In the genomic region with DNA sequence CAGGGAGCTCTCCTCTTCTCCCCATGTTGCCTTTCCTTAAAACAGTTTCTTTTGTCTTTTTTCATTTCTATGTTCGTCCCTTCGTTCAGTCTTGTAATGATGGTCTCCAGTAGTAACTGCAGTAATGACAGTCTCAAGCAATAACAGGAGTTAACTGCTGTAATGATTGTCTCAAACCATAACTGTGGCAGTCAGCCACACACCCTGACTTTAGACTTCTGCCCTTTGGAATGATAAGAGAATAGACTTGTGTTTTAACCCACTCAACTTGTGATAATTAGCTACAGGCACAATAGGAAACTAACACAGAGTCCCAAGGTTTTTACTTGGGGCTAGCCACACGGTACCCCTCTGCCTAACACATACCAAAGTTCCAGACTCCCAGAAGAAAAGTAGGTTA, we compare ENCODE assay signal across 18 cellular contexts. TPM values are rescaled to one million over a fixed set of nuclear protein-coding genes. Genes with fewer than 3 reads are reported as not detected.
DNase-seq lines count a peak whose midpoint lies in the region; ATAC-seq and TF ChIP-seq lines count a peak whose summit lies in the region.
"Had no signal": no experiment of that assay in that cellular context is flagged by ENCODE, and none has a peak within 500 bp of the region (broad histone marks: within the 10 kb centered on the region; RNA-seq: fewer than 3 reads in every experiment).

No MANE protein-coding gene starts in this region.

- H3F3A ChIP-seq in smooth muscle cell (ENCODE audit: low read depth), result no peaks in the 10 kb centered on the region

- peaks cover 37% of the 10 kb centered on the region for H3K4me1 Mint-ChIP-seq in CD14-positive monocyte

- 51% methylated on average over 3 of the region's 3 CpGs for WGBS in right cardiac atrium
- WGBS in smooth muscle cell (ENCODE audit: low lambda C conversion rate), result 67% methylated on average over 3 of the region's 3 CpGs

- H3K4me1 ChIP-seq in duodenal mucosa (ENCODE audit: control insufficient read depth in 1 of 2, insufficient read depth in 2 of 2, low read length in 2 of 2) (peaks cover 10 to 21% of the 10 kb centered on the region in 2 donors), right cardiac atrium (ENCODE audit: control insufficient read depth, insufficient read depth, low read length) (peaks cover 3% of the 10 kb centered on the region), mucosa of descending colon (ENCODE audit: low read depth) (peaks cover 13% of the 10 kb centered on the region), smooth muscle cell (ENCODE audit: low read depth) (peaks cover 12% of the 10 kb centered on the region)
- H3K4me1 ChIP-seq: BE2C had no signal

- DNase-seq in right cardiac atrium (no peak), mucosa of descending colon (peak in 1 of 3 donors; percentile 62), smooth muscle cell (lab: John Stamatoyannopoulos, UW; ENCODE audit: unreplicated experiment) (no peak), ACHN (no peak), CD14-positive monocyte (ENCODE audit: low spot score) (no peak)
- DNase-seq: BE2C; Calu3; CD4-positive, alpha-beta memory T cell; DMS53; NCI-H1048; NCI-H146; NCI-H2081; NCI-H524; SHP77 treated with DMSO at 0.1 percent for 48 hours had no signal

- H3K36me3 ChIP-seq in duodenal mucosa (ENCODE audit: control insufficient read depth in 1 of 2, insufficient read depth in 2 of 2, low read length in 2 of 2) (no peaks in the 10 kb centered on the region), mucosa of descending colon (ENCODE audit: low read depth) (no peaks in the 10 kb centered on the region), smooth muscle cell (ENCODE audit: low read depth) (peaks cover 4% of the 10 kb centered on the region)
- H3K36me3 ChIP-seq: BE2C, Peyer's patch had no signal

- ATAC-seq in right cardiac atrium (peak; percentile 21 to 41), mucosa of descending colon (peak; percentile 98), HG03354 (IDR thresholded peaks at IDR 0.05; ENCODE audit: poor library complexity, severe bottlenecking, unreplicated experiment) (no peak)

- H3K4me2 ChIP-seq in smooth muscle cell, result no peak overlapping the region
- H3K4me2 ChIP-seq: KMS-11 had no signal

- TF ChIP-seq CTCF in mucosa of descending colon (IDR thresholded peaks at IDR 0.05) (no peak), smooth muscle cell (IDR thresholded peaks at IDR 0.05; ENCODE audit: borderline replicate concordance, insufficient read depth, poor library complexity, severe bottlenecking) (no peak), CD14-positive monocyte (IDR thresholded peaks at IDR 0.05) (no peak)

- in situ Hi-C loops in ACHN (cut with HindIII; ENCODE audit: low pct_ligation_motif_present, low pct_unique_long_range_greater_than_20kb, low sequenced_read_pairs), result no loop called here

- H3K27me3 Mint-ChIP-seq in CD14-positive monocyte (ENCODE audit: low read depth in 3 of 3), result no peaks in the 10 kb centered on the region
- H3K27me3 Mint-ChIP-seq: CD4-positive, alpha-beta memory T cell had no signal

- peaks cover 94% of the 10 kb centered on the region for H3K79me2 ChIP-seq in smooth muscle cell (ENCODE audit: low read depth)

- no peak overlapping the region for H3K4me3 Mint-ChIP-seq in CD14-positive monocyte

- H3K4me3 ChIP-seq in duodenal mucosa (ENCODE audit: low read depth in 1 of 2, low read length in 2 of 2) (peak overlapping the region; percentile 36 to 48), right cardiac atrium (ENCODE audit: low read length) (no peak overlapping the region), mucosa of descending colon (no peak overlapping the region), smooth muscle cell (peak overlapping the region; percentile 3)

- H3K9me3 ChIP-seq in duodenal mucosa (ENCODE audit: control insufficient read depth in 1 of 2, low read length in 2 of 2), result peaks cover 2 to 9% of the 10 kb centered on the region in 2 donors
- H3K9me3 ChIP-seq in right cardiac atrium (ENCODE audit: control insufficient read depth, low read length), result no peaks in the 10 kb centered on the region
- peaks cover 12% of the 10 kb centered on the region for H3K9me3 ChIP-seq in mucosa of descending colon
- peaks cover 7% of the 10 kb centered on the region for H3K9me3 ChIP-seq in smooth muscle cell (replicated peaks; ENCODE audit: low read depth)
- H3K9me3 ChIP-seq: BE2C had no signal

- intact Hi-C loops in right cardiac atrium (cut with DNase I) (no loop called here), mucosa of descending colon (cut with DNase I, micrococcal nuclease) (no loop called here), CD14-positive monocyte (cut with micrococcal nuclease) (no loop called here)

- peaks cover 77% of the 10 kb centered on the region for H4K20me1 ChIP-seq in smooth muscle cell (ENCODE audit: low read depth)

- H3K9ac ChIP-seq in duodenal mucosa (ENCODE audit: low read depth in 1 of 2, low read length in 2 of 2) (no peak overlapping the region), smooth muscle cell (ENCODE audit: low read depth) (no peak overlapping the region)
- H3K9ac ChIP-seq: KMS-11 had no signal

- peaks cover 15 to 17% of the 10 kb centered on the region in 2 donors for H3K36me3 Mint-ChIP-seq in CD14-positive monocyte

- H3K27me3 ChIP-seq in duodenal mucosa (ENCODE audit: control insufficient read depth in 1 of 2, insufficient read depth in 2 of 2, low read length in 2 of 2) (no peaks in the 10 kb centered on the region), right cardiac atrium (ENCODE audit: control insufficient read depth, insufficient read depth) (no peaks in the 10 kb centered on the region), smooth muscle cell (ENCODE audit: low read depth) (no peaks in the 10 kb centered on the region)
- H3K27me3 ChIP-seq: BE2C, Peyer's patch had no signal

- peak overlapping the region; percentile 50 for H3K27ac ChIP-seq in duodenal mucosa (ENCODE audit: low read depth, low read length)
- H3K27ac ChIP-seq in right cardiac atrium (ENCODE audit: low read length), result no peak overlapping the region
- H3K27ac ChIP-seq in smooth muscle cell (ENCODE audit: low read depth), result no peak overlapping the region
- H3K27ac ChIP-seq: KMS-11 had no signal

- no peak overlapping the region for H3K27ac Mint-ChIP-seq in CD14-positive monocyte

- H2AFZ ChIP-seq in smooth muscle cell (ENCODE audit: low read depth), result no peak overlapping the region

- peaks cover 2 to 15% (median 6%) of the 10 kb centered on the region in 7 donors for H3K9me3 Mint-ChIP-seq in CD14-positive monocyte

RNA-seq across cellular contexts. Expression of gene TMEM131, which starts 12.1 kb away (rescaled TPM):
- total RNA-seq in right cardiac atrium (10 to 100 TPM; 26.4 to 32.7 (median 30.2) TPM), mucosa of descending colon (100 to 1,000 TPM in 1 of 3 donors, 10 to 100 TPM in 2; 58.3 to 110 (median 67.7) TPM), smooth muscle cell (32.3 and 39.0 TPM in 2 replicates)
- polyA plus RNA-seq in right cardiac atrium (11.5 TPM), smooth muscle cell (16.7 and 20.6 TPM in 2 replicates), CD14-positive monocyte (1 to 10 TPM; 7.0 to 8.2 TPM)

Comparison
In these comparisons a context has a peak if more than half of its experiments do, and no peak if none do; other contexts are left out.
1. H3K4me3 ChIP-seq: peak in duodenal mucosa (2 of 2) and smooth muscle cell (single experiment); none in right cardiac atrium (single experiment) and mucosa of descending colon (single experiment).